In genomic region chr18:24049142-24049541, GRCh38 we compare ENCODE assay signal across 32 cellular contexts. TPM values are rescaled to one million over a fixed set of nuclear protein-coding genes. Genes with fewer than 3 reads are reported as not detected.
DNase-seq lines count a peak whose midpoint lies in the region; ATAC-seq and TF ChIP-seq lines count a peak whose summit lies in the region.
"Had no signal": no experiment of that assay in that cellular context is flagged by ENCODE, and none has a peak within 500 bp of the region (broad histone marks: within the 10 kb centered on the region; RNA-seq: fewer than 3 reads in every experiment).

No MANE protein-coding gene starts in this region.

- peak overlapping the region; percentile 10 for H3K27ac Mint-ChIP-seq in activated CD4-positive, alpha-beta T cell treated with anti-CD3 and anti-CD28 coated beads for 36 hours
- peak overlapping the region; percentile 80 for H3K27ac Mint-ChIP-seq in CD4-positive, alpha-beta T cell
- peak overlapping the region; percentile 96 for H3K27ac Mint-ChIP-seq in activated T-helper 17 cell treated with anti-CD3 and anti-CD28 coated beads, Interleukin-2, amount 50 U/mL, for 72 hours
- H3K27ac Mint-ChIP-seq: nephron had no signal

- DNase-seq in activated CD4-positive, alpha-beta T cell treated with anti-CD3 and anti-CD28 coated beads for 36 hours: no peak
- no peak for DNase-seq in activated CD4-positive, alpha-beta T cell treated with anti-CD3 and anti-CD28 coated beads for 1 hour
- no peak for DNase-seq in CD4-positive, alpha-beta T cell
- DNase-seq in right lobe of liver (no peak), prostate gland (ENCODE audit: low spot score) (no peak), germinal center (ENCODE audit: low spot score) (no peak)
- DNase-seq: 8988T; activated CD4-positive, alpha-beta T cell treated with anti-CD3 and anti-CD28 coated beads, Interleukin-2, amount 50 U/mL, for 48 hours; aorta; colonic mucosa; DMS 273 treated with DMSO at 0.1 percent for 48 hours; effector CD8-positive, alpha-beta T cell; H7; hypothalamus; KG1; left cardiac atrium; mammary epithelial cell; MG63; mucosa of descending colon; NCI-H1105; NCI-H187; NCI-H524; PC-9; thyroid gland; uterus had no signal

- intact Hi-C loops in activated CD4-positive, alpha-beta T cell treated with anti-CD3 and anti-CD28 coated beads for 36 hours (cut with DNase I, micrococcal nuclease): loop anchor here (2.0 to 5.0 kb wide), 2 partner anchors 16 to 162 kb away; no protein-coding TSS in a partner anchor
- intact Hi-C loops in CD4-positive, alpha-beta T cell (cut with DNase I, micrococcal nuclease): no loop called here
- intact Hi-C loops in right lobe of liver (cut with DNase I): no loop called here
- intact Hi-C loops in prostate gland (cut with DNase I): no loop called here

- H3K4me3 Mint-ChIP-seq in activated CD4-positive, alpha-beta T cell treated with anti-CD3 and anti-CD28 coated beads for 36 hours: no peak overlapping the region
- no peak overlapping the region for H3K4me3 Mint-ChIP-seq in CD4-positive, alpha-beta T cell
- H3K4me3 Mint-ChIP-seq in activated T-helper 17 cell treated with anti-CD3 and anti-CD28 coated beads, Interleukin-2, amount 50 U/mL, for 72 hours: peak overlapping the region; percentile 81
- H3K4me3 Mint-ChIP-seq: nephron had no signal

- 31% methylated on average over 3 of the region's 3 CpGs for WGBS in right lobe of liver (ENCODE audit: insufficient coverage, low coverage, low lambda C conversion rate, missing lambda C conversion rate)
- WGBS in prostate gland: 71% methylated on average over 3 of the region's 3 CpGs

- ATAC-seq in activated CD4-positive, alpha-beta T cell treated with anti-CD3 and anti-CD28 coated beads for 36 hours: no peak
- ATAC-seq in CD4-positive, alpha-beta T cell (ENCODE audit: poor library complexity): no peak
- ATAC-seq in activated T-helper 17 cell treated with anti-CD3 and anti-CD28 coated beads, Interleukin-2, amount 50 U/mL, for 72 hours (replicated peaks): no peak
- ATAC-seq in right lobe of liver: peak; percentile 40 to 73 (median 67)
- ATAC-seq in GM19463 (IDR thresholded peaks at IDR 0.05; ENCODE audit: unreplicated experiment): no peak
- ATAC-seq: GM12878, left cardiac atrium, mucosa of descending colon had no signal

- peaks cover 62% of the 10 kb centered on the region for H3K4me1 Mint-ChIP-seq in activated CD4-positive, alpha-beta T cell treated with anti-CD3 and anti-CD28 coated beads for 36 hours
- H3K4me1 Mint-ChIP-seq in CD4-positive, alpha-beta T cell (ENCODE audit: low read depth): peaks cover 85% of the 10 kb centered on the region
- H3K4me1 Mint-ChIP-seq in activated T-helper 17 cell treated with anti-CD3 and anti-CD28 coated beads, Interleukin-2, amount 50 U/mL, for 72 hours: peaks cover 46% of the 10 kb centered on the region

- no peak overlapping the region for H3K27ac ChIP-seq in CD4-positive, alpha-beta T cell (ENCODE audit: low read depth, low read length)
- H3K27ac ChIP-seq in right lobe of liver (peak overlapping the region; percentile 63 to 95 (median 94)), prostate gland (no peak overlapping the region)
- H3K27ac ChIP-seq: colonic mucosa, HL-60, PC-9, SK-N-MC, skin epidermis, thyroid gland, uterus had no signal

- H3K36me3 Mint-ChIP-seq in activated CD4-positive, alpha-beta T cell treated with anti-CD3 and anti-CD28 coated beads for 36 hours (ENCODE audit: low read depth): peaks cover 5% of the 10 kb centered on the region
- H3K36me3 Mint-ChIP-seq in CD4-positive, alpha-beta T cell (ENCODE audit: low read depth): peaks cover 10% of the 10 kb centered on the region
- peaks cover 41% of the 10 kb centered on the region for H3K36me3 Mint-ChIP-seq in activated T-helper 17 cell treated with anti-CD3 and anti-CD28 coated beads, Interleukin-2, amount 50 U/mL, for 72 hours (ENCODE audit: low read depth)

- no peaks in the 10 kb centered on the region for H3K9me3 Mint-ChIP-seq in activated CD4-positive, alpha-beta T cell treated with anti-CD3 and anti-CD28 coated beads for 36 hours (ENCODE audit: low read depth)
- no peaks in the 10 kb centered on the region for H3K9me3 Mint-ChIP-seq in CD4-positive, alpha-beta T cell
- peaks cover 4% of the 10 kb centered on the region for H3K9me3 Mint-ChIP-seq in activated T-helper 17 cell treated with anti-CD3 and anti-CD28 coated beads, Interleukin-2, amount 50 U/mL, for 72 hours
- H3K9me3 Mint-ChIP-seq: nephron had no signal

- no peaks in the 10 kb centered on the region for H3K27me3 ChIP-seq in CD4-positive, alpha-beta T cell (ENCODE audit: control insufficient read depth, insufficient read depth, low read length)
- H3K27me3 ChIP-seq in right lobe of liver: no peaks in the 10 kb centered on the region
- H3K27me3 ChIP-seq in prostate gland (replicated peaks; ENCODE audit: insufficient read depth): no peaks in the 10 kb centered on the region
- H3K27me3 ChIP-seq: colonic mucosa, MG63, thyroid gland, uterus had no signal

- H3K4me3 ChIP-seq in right lobe of liver: no peak overlapping the region
- no peak overlapping the region for H3K4me3 ChIP-seq in prostate gland
- H3K4me3 ChIP-seq: colonic mucosa, GM12878, MG63, mucosa of descending colon, PC-9, SK-N-MC, skin epidermis, thyroid gland, uterus had no signal

- no peaks in the 10 kb centered on the region for H3K9me3 ChIP-seq in CD4-positive, alpha-beta T cell (ENCODE audit: control insufficient read depth, low read length)
- H3K9me3 ChIP-seq in right lobe of liver (no peaks in the 10 kb centered on the region), prostate gland (no peaks in the 10 kb centered on the region)
- H3K9me3 ChIP-seq: colonic mucosa, MG63, mucosa of descending colon, thyroid gland, uterus had no signal

- POLR2A ChIA-PET in activated CD4-positive, alpha-beta T cell treated with anti-CD3 and anti-CD28 coated beads for 36 hours (lab: Charles Lee): no interaction called here
- POLR2A ChIA-PET in CD4-positive, alpha-beta T cell (lab: Charles Lee): no interaction called here

- no peak for TF ChIP-seq CTCF in CD4-positive, alpha-beta T cell (IDR thresholded peaks at IDR 0.05)
- TF ChIP-seq CTCF in right lobe of liver (IDR thresholded peaks at IDR 0.05) (no peak), prostate gland (IDR thresholded peaks at IDR 0.05) (no peak)

- H3K27me3 Mint-ChIP-seq in activated CD4-positive, alpha-beta T cell treated with anti-CD3 and anti-CD28 coated beads for 36 hours: no peaks in the 10 kb centered on the region
- no peaks in the 10 kb centered on the region for H3K27me3 Mint-ChIP-seq in CD4-positive, alpha-beta T cell
- no peaks in the 10 kb centered on the region for H3K27me3 Mint-ChIP-seq in activated T-helper 17 cell treated with anti-CD3 and anti-CD28 coated beads, Interleukin-2, amount 50 U/mL, for 72 hours

- H3K36me3 ChIP-seq in right lobe of liver (no peaks in the 10 kb centered on the region), prostate gland (no peaks in the 10 kb centered on the region)
- H3K36me3 ChIP-seq: colonic mucosa, MG63, thyroid gland, uterus had no signal

- peak; percentile 67 for TF ChIP-seq POLR2A in right lobe of liver (IDR thresholded peaks at IDR 0.05)
- TF ChIP-seq POLR2A in prostate gland (IDR thresholded peaks at IDR 0.05): no peak

- CTCF ChIA-PET in activated CD4-positive, alpha-beta T cell treated with anti-CD3 and anti-CD28 coated beads for 36 hours (lab: Charles Lee): interaction anchor here (1.6 kb wide), 1 partner anchor 16 kb away, joined by 5 read pairs; no protein-coding TSS in a partner anchor
- CTCF ChIA-PET in CD4-positive, alpha-beta T cell (lab: Charles Lee): interaction anchor here (1.4 kb wide), 1 partner anchor 27 kb away, joined by 4 read pairs; no protein-coding TSS in a partner anchor

- H3K4me1 ChIP-seq in right lobe of liver (peaks cover 0 to 35% (median 9%) of the 10 kb centered on the region in 4 donors), prostate gland (replicated peaks) (no peaks in the 10 kb centered on the region)
- H3K4me1 ChIP-seq: colonic mucosa, thyroid gland had no signal

RNA-seq across cellular contexts. Expression of gene TTC39C, which starts 34.6 kb away (rescaled TPM):
- total RNA-seq in activated CD4-positive, alpha-beta T cell treated with anti-CD3 and anti-CD28 coated beads for 36 hours: 10 to 100 TPM; 22.2 to 28.6 TPM
- 10 to 100 TPM; 82.6 to 91.8 TPM for total RNA-seq in CD4-positive, alpha-beta T cell
- 10 to 100 TPM; 59.6 to 76.7 TPM for total RNA-seq in activated T-helper 17 cell treated with anti-CD3 and anti-CD28 coated beads, Interleukin-2, amount 50 U/mL, for 72 hours
- 100 to 1,000 TPM in 2 of 6 experiments, 10 to 100 TPM in 4; 61.9 to 167 (median 84.4) TPM for total RNA-seq in right lobe of liver
- total RNA-seq in prostate gland: 10 to 100 TPM; 31.2 to 40.0 TPM

Comparison
In these comparisons a context has a peak if more than half of its experiments do, and no peak if none do; other contexts are left out.
1. ATAC-seq: peak in right lobe of liver (4 of 4); none in activated CD4-positive, alpha-beta T cell treated with anti-CD3 and anti-CD28 coated beads for 36 hours (single experiment), CD4-positive, alpha-beta T cell (single experiment), activated T-helper 17 cell treated with anti-CD3 and anti-CD28 coated beads, Interleukin-2, amount 50 U/mL, for 72 hours (single experiment) and GM19463 (single experiment).
2. H3K27ac Mint-ChIP-seq: peak in every context shown above with its lines; median percentile 96 in activated T-helper 17 cell treated with anti-CD3 and anti-CD28 coated beads, Interleukin-2, amount 50 U/mL, for 72 hours; 80 in CD4-positive, alpha-beta T cell; 10 in activated CD4-positive, alpha-beta T cell treated with anti-CD3 and anti-CD28 coated beads for 36 hours.
3. H3K27ac ChIP-seq: peak in right lobe of liver (3 of 3); none in CD4-positive, alpha-beta T cell (single experiment) and prostate gland (0 of 2).
4. intact Hi-C loops: an anchor here in activated CD4-positive, alpha-beta T cell treated with anti-CD3 and anti-CD28 coated beads for 36 hours (2.0 to 5.0 kb wide); none called in CD4-positive, alpha-beta T cell, right lobe of liver and prostate gland.